ENCODE assay signal across 14 cellular contexts in the genomic region with DNA sequence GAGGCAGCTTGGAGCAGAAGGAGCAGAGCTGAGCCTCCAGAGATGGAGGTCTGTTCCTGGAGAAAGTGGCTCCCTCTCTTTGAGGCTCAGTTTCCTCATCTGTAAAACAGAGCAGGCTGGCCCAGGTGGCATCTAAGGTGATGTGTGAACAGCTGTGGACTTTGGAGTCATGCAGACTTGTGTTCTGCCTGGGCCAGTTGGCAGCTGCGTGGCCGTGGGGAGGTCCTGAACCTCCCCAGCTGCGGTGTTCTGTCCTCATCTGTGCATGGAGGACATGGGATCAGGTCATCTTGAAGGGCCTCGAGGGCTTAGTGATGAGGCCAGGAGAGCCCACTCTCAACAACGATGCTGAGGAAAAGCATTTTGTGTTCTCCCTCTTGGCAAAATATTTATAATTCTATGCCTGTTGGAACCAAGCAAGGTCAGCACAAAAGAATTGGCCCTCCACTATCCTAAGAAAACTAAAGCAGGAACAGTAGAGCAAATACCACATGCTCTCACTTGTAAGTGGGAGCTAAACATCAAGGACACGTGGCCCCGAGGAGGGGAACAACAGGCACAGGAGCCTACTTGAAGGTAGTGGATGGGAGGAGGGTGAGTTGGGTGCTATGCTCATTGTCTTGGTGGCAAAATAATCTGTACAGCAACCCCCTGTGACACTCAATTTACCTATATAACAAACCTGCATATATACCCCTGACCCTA.
"Had no signal": no experiment of that assay in that cellular context is flagged by ENCODE, and none has a peak within 500 bp of the region (broad histone marks: within the 10 kb centered on the region; RNA-seq: fewer than 3 reads in every experiment).

No MANE protein-coding gene starts in this region.

- H3K4me1 ChIP-seq: breast epithelium had no signal

- H3K27me3 ChIP-seq: breast epithelium had no signal

- ATAC-seq: esophagus mucosa; left colon; stimulated activated effector memory CD8-positive, alpha-beta T cell treated with anti-CD3 and anti-CD28 coated beads, Interleukin-12 subunit alpha, Interleukin-12 subunit beta, amount 100 ng/mL, for 72 hours had no signal

- H3K36me3 ChIP-seq: breast epithelium had no signal

- H3K4me3 ChIP-seq: breast epithelium, dorsolateral prefrontal cortex had no signal

- H3K27ac ChIP-seq: dorsolateral prefrontal cortex had no signal

- H3K9me3 ChIP-seq: breast epithelium had no signal

- DNase-seq: activated B cell treated with CpG ODN at 0.5 μM for 24 hours; activated CD4-positive, alpha-beta T cell treated with anti-CD3 and anti-CD28 coated beads, Interleukin-2, amount 10 ng/mL, durations not matched to agents 24 days and 14 days; activated T-cell treated with anti-CD3 and anti-CD28 coated beads for 4 hours; dorsolateral prefrontal cortex; immature natural killer cell; left colon; mesenchymal stem cell; nephron progenitor cell; T-helper 2 cell; trophoblast cell had no signal

- FAIRE-seq: TTC549 had no signal
